In genomic region chr6:25340421-25340820, GRCh38 we compare ENCODE assay signal across 15 cellular contexts.
DNase-seq lines count a peak whose midpoint lies in the region; ATAC-seq and TF ChIP-seq lines count a peak whose summit lies in the region.
"Had no signal": no experiment of that assay in that cellular context is flagged by ENCODE, and none has a peak within 500 bp of the region (broad histone marks: within the 10 kb centered on the region; RNA-seq: fewer than 3 reads in every experiment).

No MANE protein-coding gene starts in this region.

- peaks cover 85% of the 10 kb centered on the region for H3K79me2 ChIP-seq in GM23338 (replicated peaks; ENCODE audit: insufficient read depth)

- H3K27ac Mint-ChIP-seq in GM23338: peak overlapping the region; percentile 30
- H3K27ac Mint-ChIP-seq: CD14-positive monocyte; CD4-positive, alpha-beta memory T cell had no signal

- no peak overlapping the region for H3K4me2 ChIP-seq in GM23338
- H3K4me2 ChIP-seq: BLaER1 had no signal

- DNase-seq in GM23338 (ENCODE audit: low spot score) (no peak), colonic mucosa (no peak), left colon (no peak), transverse colon (no peak), upper lobe of left lung (no peak), T-helper 9 cell (no peak), germinal center (ENCODE audit: low spot score) (no peak)
- DNase-seq: 8988T; CD4-positive, alpha-beta memory T cell; DMS153; DMS79; GDM1 had no signal

- H3K4me1 ChIP-seq in GM23338 (ENCODE audit: insufficient read depth) (peaks cover 44% of the 10 kb centered on the region), colonic mucosa (peaks cover 3% of the 10 kb centered on the region), transverse colon (peaks cover 4 to 63% (median 25%) of the 10 kb centered on the region in 4 donors), upper lobe of left lung (peaks cover 0 to 8% (median 2%) of the 10 kb centered on the region in 4 donors)

- no peak for TF ChIP-seq EP300 in transverse colon (IDR thresholded peaks at IDR 0.05; ENCODE audit: low read depth)
- TF ChIP-seq EP300 in upper lobe of left lung (IDR thresholded peaks at IDR 0.05): no peak

- intact Hi-C loops in colonic mucosa (cut with DNase I): no loop called here
- intact Hi-C loops in left colon (cut with DNase I, micrococcal nuclease): no loop called here
- intact Hi-C loops in transverse colon (cut with DNase I; ENCODE audit: low total_unique reads): no loop called here

- H3K36me3 ChIP-seq in GM23338 (ENCODE audit: insufficient read depth) (no peaks in the 10 kb centered on the region), colonic mucosa (no peaks in the 10 kb centered on the region), transverse colon (no peaks in the 10 kb centered on the region), upper lobe of left lung (no peaks in the 10 kb centered on the region)
- H3K36me3 ChIP-seq: BLaER1, HAP-1 had no signal

- H3K9me3 Mint-ChIP-seq in GM23338: no peaks in the 10 kb centered on the region
- H3K9me3 Mint-ChIP-seq: CD14-positive monocyte; CD4-positive, alpha-beta memory T cell had no signal

- no peak overlapping the region for H2AFZ ChIP-seq in GM23338

- peaks cover 9% of the 10 kb centered on the region; the same call in 1 of the 2 replicates for H3K9me2 ChIP-seq in GM23338 (ENCODE audit: insufficient read depth)

- H3K27me3 Mint-ChIP-seq in GM23338 (ENCODE audit: insufficient read depth, low read depth, poor library complexity): peaks cover 3% of the 10 kb centered on the region

- H3K27ac ChIP-seq in GM23338 (ENCODE audit: low read depth) (peak overlapping the region; percentile 4; the same call in 1 of the 2 replicates), colonic mucosa (peak overlapping the region; percentile 65), transverse colon (peak overlapping the region; percentile 53 to 71 (median 59)), upper lobe of left lung (no peak overlapping the region)
- H3K27ac ChIP-seq: BLaER1 had no signal

- H3K4me1 Mint-ChIP-seq in GM23338: peaks cover 51% of the 10 kb centered on the region

- ATAC-seq in GM23338: no peak
- peak; percentile 50 for ATAC-seq in left colon
- no peak for ATAC-seq in upper lobe of left lung (ENCODE audit: low FRiP score in 2 of 2)

- no peak overlapping the region for H3K4me3 ChIP-seq in GM23338
- H3K4me3 ChIP-seq in colonic mucosa: no peak overlapping the region
- no peak overlapping the region for H3K4me3 ChIP-seq in transverse colon
- no peak overlapping the region for H3K4me3 ChIP-seq in upper lobe of left lung
- H3K4me3 ChIP-seq: BLaER1, HAP-1 had no signal

- no peak for TF ChIP-seq CTCF in GM23338 (conservative IDR thresholded peaks at IDR 0.05; ENCODE audit: low read depth in 2 of 2)
- no peak for TF ChIP-seq CTCF in colonic mucosa (IDR thresholded peaks at IDR 0.05)
- no peak for TF ChIP-seq CTCF in transverse colon (IDR thresholded peaks at IDR 0.05)
- no peak for TF ChIP-seq CTCF in upper lobe of left lung (IDR thresholded peaks at IDR 0.05)

- no peaks in the 10 kb centered on the region for H3K36me3 Mint-ChIP-seq in GM23338 (ENCODE audit: low read depth)
- H3K36me3 Mint-ChIP-seq: CD4-positive, alpha-beta memory T cell had no signal

- H4K20me1 ChIP-seq in GM23338 (replicated peaks; ENCODE audit: insufficient read depth): no peaks in the 10 kb centered on the region; the same call in 1 of the 2 replicates
- H4K20me1 ChIP-seq: BLaER1 had no signal

- no peaks in the 10 kb centered on the region for H3K9me3 ChIP-seq in colonic mucosa
- H3K9me3 ChIP-seq in transverse colon: no peaks in the 10 kb centered on the region
- no peaks in the 10 kb centered on the region for H3K9me3 ChIP-seq in upper lobe of left lung
- H3K9me3 ChIP-seq: BLaER1, HAP-1 had no signal

- H3F3A ChIP-seq in GM23338 (replicated peaks; ENCODE audit: low read depth): 0 out of 2 replicates have a peak, but pooled peaks cover 4% of the 10 kb centered on the region

- no peaks in the 10 kb centered on the region for H3K27me3 ChIP-seq in GM23338 (ENCODE audit: insufficient read depth)
- no peaks in the 10 kb centered on the region for H3K27me3 ChIP-seq in colonic mucosa
- H3K27me3 ChIP-seq in transverse colon: no peaks in the 10 kb centered on the region
- H3K27me3 ChIP-seq in upper lobe of left lung: no peaks in the 10 kb centered on the region
- H3K27me3 ChIP-seq: BLaER1 had no signal

- peak overlapping the region in 1 of 2 donors; percentile 32 for H3K9ac ChIP-seq in colonic mucosa (ENCODE audit: low read depth in 2 of 2, low read length in 2 of 2)
- H3K9ac ChIP-seq: BLaER1 had no signal

- in situ Hi-C loops in transverse colon (cut with MboI; ENCODE audit: low pct_ligation_motif_present in 1 of 4, low pct_unique_long_range_greater_than_20kb in 1 of 4, low sequenced_read_pairs in 3 of 4): no loop called here

- no peak for TF ChIP-seq POLR2A in transverse colon (IDR thresholded peaks at IDR 0.05)
- TF ChIP-seq POLR2A in upper lobe of left lung (IDR thresholded peaks at IDR 0.05): no peak

- H3K4me3 Mint-ChIP-seq in GM23338: no peak overlapping the region
- H3K4me3 Mint-ChIP-seq: CD14-positive monocyte; CD4-positive, alpha-beta memory T cell had no signal

- 35 to 47% methylated on average over 2 to 3 of the region's 3 CpGs for WGBS in transverse colon (ENCODE audit: low coverage in 1 of 2), 2 donors
- WGBS in upper lobe of left lung, 2 donors: 60 to 77% methylated on average over 3 of the region's 3 CpGs

TF ChIP-seq in GM23338, 12 proteins besides CTCF, POLR2A, EP300 and RAD21 (continues in another document):
- TF ChIP-seq ZNF114 (CRISPR knock-in tag; IDR thresholded peaks at IDR 0.05) (no peak), ZNF331 (CRISPR knock-in tag; IDR thresholded peaks at IDR 0.05; ENCODE audit: low read depth) (no peak), POLR2AphosphoS5 (IDR thresholded peaks at IDR 0.05; ENCODE audit: low read depth) (no peak), EZH2 (IDR thresholded peaks at IDR 0.05; ENCODE audit: low read depth, unreplicated experiment) (no peak), REST (IDR thresholded peaks at IDR 0.05; ENCODE audit: unreplicated experiment) (no peak), STAT1 (IDR thresholded peaks at IDR 0.05; ENCODE audit: unreplicated experiment) (no peak), JUNB (IDR thresholded peaks at IDR 0.05; ENCODE audit: unreplicated experiment) (no peak), CREB1 (CRISPR knock-in tag; IDR thresholded peaks at IDR 0.05; ENCODE audit: low read depth) (no peak)
- TF ChIP-seq, protein P1, sequence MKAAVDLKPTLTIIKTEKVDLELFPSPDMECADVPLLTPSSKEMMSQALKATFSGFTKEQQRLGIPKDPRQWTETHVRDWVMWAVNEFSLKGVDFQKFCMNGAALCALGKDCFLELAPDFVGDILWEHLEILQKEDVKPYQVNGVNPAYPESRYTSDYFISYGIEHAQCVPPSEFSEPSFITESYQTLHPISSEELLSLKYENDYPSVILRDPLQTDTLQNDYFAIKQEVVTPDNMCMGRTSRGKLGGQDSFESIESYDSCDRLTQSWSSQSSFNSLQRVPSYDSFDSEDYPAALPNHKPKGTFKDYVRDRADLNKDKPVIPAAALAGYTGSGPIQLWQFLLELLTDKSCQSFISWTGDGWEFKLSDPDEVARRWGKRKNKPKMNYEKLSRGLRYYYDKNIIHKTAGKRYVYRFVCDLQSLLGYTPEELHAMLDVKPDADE (IDR thresholded peaks at IDR 0.05): no peak

Comparison
In these comparisons a context has a peak if more than half of its experiments do, and no peak if none do; other contexts are left out.
1. H3K27ac ChIP-seq: peak in GM23338 (single experiment), colonic mucosa (single experiment) and transverse colon (4 of 4); none in upper lobe of left lung (0 of 4).